ENCODE assay signal across 1 cellular context in the genomic region with DNA sequence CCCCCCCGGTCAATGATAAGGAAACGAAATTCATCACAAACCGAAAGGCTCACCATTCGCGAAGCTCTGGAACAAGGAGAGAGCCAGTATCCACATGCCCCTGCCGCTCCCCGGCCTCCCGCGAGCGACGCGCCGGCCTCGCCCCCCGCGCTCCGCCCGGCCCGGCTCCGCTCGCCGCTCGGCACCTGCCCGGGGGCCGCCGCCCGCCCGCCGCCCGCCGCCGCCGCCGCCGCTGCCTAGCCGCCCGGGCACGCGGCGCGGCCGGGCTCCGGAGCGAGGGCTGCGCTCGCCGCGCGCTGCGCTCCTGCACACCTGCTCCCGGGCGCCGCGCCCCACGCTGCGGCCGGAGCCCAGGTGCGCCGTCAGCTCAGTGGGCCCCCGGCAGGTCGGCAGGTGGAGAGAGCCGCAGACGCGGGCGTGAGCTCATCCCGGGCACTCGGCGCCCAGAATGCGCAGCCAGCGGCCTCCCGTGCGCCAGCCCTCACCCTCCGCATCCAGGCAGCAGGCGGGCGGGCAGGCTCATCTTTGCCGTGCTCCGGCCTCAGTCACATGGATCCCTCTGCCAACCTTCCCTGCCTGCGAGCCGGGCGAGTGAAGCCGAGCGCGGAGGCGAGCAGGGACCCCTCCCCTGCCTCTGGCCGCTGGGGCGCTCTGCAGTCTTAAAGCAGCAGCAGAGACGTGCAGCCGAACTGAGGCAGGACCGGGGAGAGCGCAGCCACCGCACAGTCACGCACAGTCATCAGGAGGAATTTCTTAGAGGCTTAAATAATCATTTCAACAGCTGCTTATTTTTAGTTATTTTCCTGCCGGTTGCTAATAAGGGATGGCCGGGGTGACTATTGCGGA.
TF ChIP-seq lines count a peak whose summit lies in the region.

A gene with protein sequence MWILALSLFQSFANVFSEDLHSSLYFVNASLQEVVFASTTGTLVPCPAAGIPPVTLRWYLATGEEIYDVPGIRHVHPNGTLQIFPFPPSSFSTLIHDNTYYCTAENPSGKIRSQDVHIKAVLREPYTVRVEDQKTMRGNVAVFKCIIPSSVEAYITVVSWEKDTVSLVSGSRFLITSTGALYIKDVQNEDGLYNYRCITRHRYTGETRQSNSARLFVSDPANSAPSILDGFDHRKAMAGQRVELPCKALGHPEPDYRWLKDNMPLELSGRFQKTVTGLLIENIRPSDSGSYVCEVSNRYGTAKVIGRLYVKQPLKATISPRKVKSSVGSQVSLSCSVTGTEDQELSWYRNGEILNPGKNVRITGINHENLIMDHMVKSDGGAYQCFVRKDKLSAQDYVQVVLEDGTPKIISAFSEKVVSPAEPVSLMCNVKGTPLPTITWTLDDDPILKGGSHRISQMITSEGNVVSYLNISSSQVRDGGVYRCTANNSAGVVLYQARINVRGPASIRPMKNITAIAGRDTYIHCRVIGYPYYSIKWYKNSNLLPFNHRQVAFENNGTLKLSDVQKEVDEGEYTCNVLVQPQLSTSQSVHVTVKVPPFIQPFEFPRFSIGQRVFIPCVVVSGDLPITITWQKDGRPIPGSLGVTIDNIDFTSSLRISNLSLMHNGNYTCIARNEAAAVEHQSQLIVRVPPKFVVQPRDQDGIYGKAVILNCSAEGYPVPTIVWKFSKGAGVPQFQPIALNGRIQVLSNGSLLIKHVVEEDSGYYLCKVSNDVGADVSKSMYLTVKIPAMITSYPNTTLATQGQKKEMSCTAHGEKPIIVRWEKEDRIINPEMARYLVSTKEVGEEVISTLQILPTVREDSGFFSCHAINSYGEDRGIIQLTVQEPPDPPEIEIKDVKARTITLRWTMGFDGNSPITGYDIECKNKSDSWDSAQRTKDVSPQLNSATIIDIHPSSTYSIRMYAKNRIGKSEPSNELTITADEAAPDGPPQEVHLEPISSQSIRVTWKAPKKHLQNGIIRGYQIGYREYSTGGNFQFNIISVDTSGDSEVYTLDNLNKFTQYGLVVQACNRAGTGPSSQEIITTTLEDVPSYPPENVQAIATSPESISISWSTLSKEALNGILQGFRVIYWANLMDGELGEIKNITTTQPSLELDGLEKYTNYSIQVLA (N-terminal part only) (minus strand): TSS at position 593 of the 846 bp plus-strand sequence. CDS start 497 bp downstream, at position 96.

TF ChIP-seq in SK-N-SH treated with all-trans-retinoic acid at 6 μM for 48 hours, 23 proteins besides CTCF, POLR2A, EP300 and RAD21 (continued from another document):
- TF ChIP-seq, protein P1, sequence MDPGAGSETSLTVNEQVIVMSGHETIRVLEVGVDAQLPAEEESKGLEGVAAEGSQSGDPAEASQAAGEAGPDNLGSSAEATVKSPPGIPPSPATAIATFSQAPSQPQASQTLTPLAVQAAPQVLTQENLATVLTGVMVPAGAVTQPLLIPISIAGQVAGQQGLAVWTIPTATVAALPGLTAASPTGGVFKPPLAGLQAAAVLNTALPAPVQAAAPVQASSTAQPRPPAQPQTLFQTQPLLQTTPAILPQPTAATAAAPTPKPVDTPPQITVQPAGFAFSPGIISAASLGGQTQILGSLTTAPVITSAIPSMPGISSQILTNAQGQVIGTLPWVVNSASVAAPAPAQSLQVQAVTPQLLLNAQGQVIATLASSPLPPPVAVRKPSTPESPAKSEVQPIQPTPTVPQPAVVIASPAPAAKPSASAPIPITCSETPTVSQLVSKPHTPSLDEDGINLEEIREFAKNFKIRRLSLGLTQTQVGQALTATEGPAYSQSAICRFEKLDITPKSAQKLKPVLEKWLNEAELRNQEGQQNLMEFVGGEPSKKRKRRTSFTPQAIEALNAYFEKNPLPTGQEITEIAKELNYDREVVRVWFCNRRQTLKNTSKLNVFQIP (CRISPR knock-in tag; IDR thresholded peaks at IDR 0.05; ENCODE audit: borderline replicate concordance, low read depth), result no peak
- no peak for TF ChIP-seq ARNTL (CRISPR knock-in tag; IDR thresholded peaks at IDR 0.05; ENCODE audit: borderline replicate concordance, low read depth)
- TF ChIP-seq ZFP30 (CRISPR knock-in tag; IDR thresholded peaks at IDR 0.05), result no peak
- no peak for TF ChIP-seq OSR1 (CRISPR knock-in tag; IDR thresholded peaks at IDR 0.05)
- TF ChIP-seq ESRRG (CRISPR knock-in tag; IDR thresholded peaks at IDR 0.05), result no peak
- TF ChIP-seq, protein P2, sequence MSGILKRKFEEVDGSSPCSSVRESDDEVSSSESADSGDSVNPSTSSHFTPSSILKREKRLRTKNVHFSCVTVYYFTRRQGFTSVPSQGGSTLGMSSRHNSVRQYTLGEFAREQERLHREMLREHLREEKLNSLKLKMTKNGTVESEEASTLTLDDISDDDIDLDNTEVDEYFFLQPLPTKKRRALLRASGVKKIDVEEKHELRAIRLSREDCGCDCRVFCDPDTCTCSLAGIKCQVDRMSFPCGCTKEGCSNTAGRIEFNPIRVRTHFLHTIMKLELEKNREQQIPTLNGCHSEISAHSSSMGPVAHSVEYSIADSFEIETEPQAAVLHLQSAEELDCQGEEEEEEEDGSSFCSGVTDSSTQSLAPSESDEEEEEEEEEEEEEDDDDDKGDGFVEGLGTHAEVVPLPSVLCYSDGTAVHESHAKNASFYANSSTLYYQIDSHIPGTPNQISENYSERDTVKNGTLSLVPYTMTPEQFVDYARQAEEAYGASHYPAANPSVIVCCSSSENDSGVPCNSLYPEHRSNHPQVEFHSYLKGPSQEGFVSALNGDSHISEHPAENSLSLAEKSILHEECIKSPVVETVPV (CRISPR knock-in tag; IDR thresholded peaks at IDR 0.05), result no peak
